In the genomic region with DNA sequence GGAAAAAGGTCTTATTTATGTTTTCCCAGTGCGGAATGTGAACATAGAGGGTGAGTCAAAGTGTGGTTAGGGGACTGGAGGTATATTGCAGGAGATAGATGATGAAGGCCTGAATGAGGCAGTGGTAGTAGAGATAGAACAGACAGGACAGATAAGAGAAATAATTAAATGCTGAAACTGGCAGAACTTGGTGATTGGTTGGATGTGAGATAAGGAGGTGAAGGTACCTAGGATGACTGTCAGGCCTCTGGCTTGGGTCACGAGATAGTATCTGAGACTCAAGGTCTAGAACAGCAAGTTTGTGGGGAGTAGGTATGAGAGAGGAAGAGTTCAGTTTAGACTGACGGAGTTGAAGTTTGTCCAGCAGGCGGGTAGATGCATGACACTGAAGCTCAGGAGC, we compare ENCODE assay signal across 18 cellular contexts. TPM values are rescaled to one million over a fixed set of nuclear protein-coding genes. Genes with fewer than 3 reads are reported as not detected.
DNase-seq lines count a peak whose midpoint lies in the region; ATAC-seq and TF ChIP-seq lines count a peak whose summit lies in the region.
"Had no signal": no experiment of that assay in that cellular context is flagged by ENCODE, and none has a peak within 500 bp of the region (broad histone marks: within the 10 kb centered on the region; RNA-seq: fewer than 3 reads in every experiment).

No MANE protein-coding gene starts in this region.

- peak overlapping the region; percentile 93 for H3K4me2 ChIP-seq in DOHH2 (ENCODE audit: low read length)

- H3K4me1 ChIP-seq in DOHH2 (ENCODE audit: control insufficient read depth, low read length): peaks cover 84% of the 10 kb centered on the region

- H3K79me2 ChIP-seq in DOHH2 (ENCODE audit: control insufficient read depth, low read length): peaks cover 83% of the 10 kb centered on the region

- H3K4me3 Mint-ChIP-seq in stimulated activated naive CD8-positive, alpha-beta T cell treated with anti-CD3 and anti-CD28 coated beads, Interleukin-15, amount 100 ng/mL, for 72 hours: no peak overlapping the region
- H3K4me3 Mint-ChIP-seq: brain, memory B cell had no signal

- H3K9me3 Mint-ChIP-seq in stimulated activated naive CD8-positive, alpha-beta T cell treated with anti-CD3 and anti-CD28 coated beads, Interleukin-15, amount 100 ng/mL, for 72 hours: no peaks in the 10 kb centered on the region
- H3K9me3 Mint-ChIP-seq: brain, memory B cell had no signal

- H3K36me3 ChIP-seq in DOHH2 (ENCODE audit: control insufficient read depth, low read length): peaks cover 76% of the 10 kb centered on the region
- H3K36me3 ChIP-seq: esophagus squamous epithelium had no signal

- H3K27me3 ChIP-seq in DOHH2 (ENCODE audit: control insufficient read depth, low read length): no peaks in the 10 kb centered on the region
- H3K27me3 ChIP-seq: esophagus squamous epithelium had no signal

- H3K27me3 Mint-ChIP-seq in stimulated activated naive CD8-positive, alpha-beta T cell treated with anti-CD3 and anti-CD28 coated beads, Interleukin-15, amount 100 ng/mL, for 72 hours: peaks cover 5% of the 10 kb centered on the region
- H3K27me3 Mint-ChIP-seq: memory B cell had no signal

- peak overlapping the region; percentile 100 for H3K27ac ChIP-seq in DOHH2 (ENCODE audit: low read depth, low read length)
- H3K27ac ChIP-seq: esophagus squamous epithelium had no signal

- peak; percentile 26 for TF ChIP-seq CTCF in DOHH2 (IDR thresholded peaks at IDR 0.05; ENCODE audit: low read depth, low read length, poor library complexity, severe bottlenecking)

- H4K20me1 ChIP-seq in DOHH2 (ENCODE audit: control insufficient read depth, insufficient read depth, low read depth, low read length): no peaks in the 10 kb centered on the region

- peaks cover 43% of the 10 kb centered on the region for H3K4me1 Mint-ChIP-seq in stimulated activated naive CD8-positive, alpha-beta T cell treated with anti-CD3 and anti-CD28 coated beads, Interleukin-15, amount 100 ng/mL, for 72 hours

- no peaks in the 10 kb centered on the region for H3K9me3 ChIP-seq in DOHH2 (ENCODE audit: control insufficient read depth, insufficient read depth, low read length)
- H3K9me3 ChIP-seq: esophagus squamous epithelium had no signal

- peaks cover 42% of the 10 kb centered on the region for H3F3A ChIP-seq in DOHH2 (ENCODE audit: control insufficient read depth, insufficient read depth)

- ATAC-seq in stimulated activated naive CD8-positive, alpha-beta T cell treated with anti-CD3 and anti-CD28 coated beads, Interleukin-15, amount 100 ng/mL, for 72 hours: no peak
- ATAC-seq: right cardiac atrium had no signal

- no peaks in the 10 kb centered on the region for H3K9me2 ChIP-seq in DOHH2 (replicated peaks; ENCODE audit: control insufficient read depth, low read length)

- peak in 40 of 76 experiments; percentile 1 to 68 (median 20) for DNase-seq in HUDEP-2 (lab: John Stamatoyannopoulos, UW; ENCODE audit: unreplicated experiment in 76 of 76)
- peak; percentile 86 for DNase-seq in SK-N-DZ (ENCODE audit: low spot score)
- DNase-seq in kidney tubule cell (ENCODE audit: low spot score): peak; percentile 9
- DNase-seq in stimulated activated CD4-positive, alpha-beta T cell treated with anti-CD3 and anti-CD28 coated beads, Interleukin-1b, Interleukin-23, amount 100 ng/mL, for 48 hours: no peak
- DNase-seq in dedifferentiated amniotic fluid mesenchymal stem cell (ENCODE audit: extremely low spot score): no peak
- no peak for DNase-seq in stimulated activated naive CD8-positive, alpha-beta T cell treated with anti-CD3 and anti-CD28 coated beads, Interleukin-15, amount 100 ng/mL, for 72 hours
- DNase-seq: activated CD4-positive, alpha-beta T cell treated with anti-CD3 and anti-CD28 coated beads for 4 hours; activated CD8-positive, alpha-beta memory T cell treated with anti-CD3 and anti-CD28 coated beads, Interleukin-2, amount 50 U/mL, for 4 hours; activated naive CD4-positive, alpha-beta T cell; AML-193; esophagus squamous epithelium; head of caudate nucleus; NCI-H1694; right cardiac atrium; SIG-M5 had no signal

- peak overlapping the region; percentile 74 for H3K4me3 ChIP-seq in DOHH2 (ENCODE audit: low read length)
- H3K4me3 ChIP-seq: esophagus squamous epithelium had no signal

- peak overlapping the region in 1 of 2 donors; percentile 34 for H3K27ac Mint-ChIP-seq in stimulated activated naive CD8-positive, alpha-beta T cell treated with anti-CD3 and anti-CD28 coated beads, Interleukin-15, amount 100 ng/mL, for 72 hours
- H3K27ac Mint-ChIP-seq: brain, memory B cell had no signal

RNA-seq across cellular contexts. Expression of a gene that starts 3.5 kb away (rescaled TPM):
- polyA plus RNA-seq in SK-N-DZ (2014; cell fraction: cytosol; rRNA removed): 35.5 and 36.3 TPM in 2 replicates
- 19.1 and 24.2 TPM in 2 replicates for polyA plus RNA-seq in SK-N-DZ (2014; cell fraction: nucleus; rRNA removed)

Comparison
In these comparisons a context has a peak if more than half of its experiments do, and no peak if none do; other contexts are left out.
1. DNase-seq: peak in HUDEP-2 (40 of 76), SK-N-DZ (single experiment) and kidney tubule cell (single experiment); none in stimulated activated CD4-positive, alpha-beta T cell treated with anti-CD3 and anti-CD28 coated beads, Interleukin-1b, Interleukin-23, amount 100 ng/mL, for 48 hours (single experiment), dedifferentiated amniotic fluid mesenchymal stem cell (single experiment) and stimulated activated naive CD8-positive, alpha-beta T cell treated with anti-CD3 and anti-CD28 coated beads, Interleukin-15, amount 100 ng/mL, for 72 hours (0 of 2).